In genomic region chr7:70072220-70072619, GRCh38 we compare ENCODE assay signal across 12 cellular contexts.
DNase-seq lines count a peak whose midpoint lies in the region; TF ChIP-seq lines count a peak whose summit lies in the region.
"Had no signal": no experiment of that assay in that cellular context is flagged by ENCODE, and none has a peak within 500 bp of the region (broad histone marks: within the 10 kb centered on the region; RNA-seq: fewer than 3 reads in every experiment).

No MANE protein-coding gene starts in this region.

- BruUV-seq in Caco-2 (replicated peaks; lab: Mats Ljungman, UMichigan), result no TSS peak

- H3K27me3 Mint-ChIP-seq in nephron progenitor cell (ENCODE audit: low read depth, poor library complexity) (peaks cover 3% of the 10 kb centered on the region), Caco-2 (ENCODE audit: insufficient read depth, unreplicated experiment) (no peaks in the 10 kb centered on the region)

- H3K36me3 Mint-ChIP-seq in nephron progenitor cell (ENCODE audit: low read depth), result no peaks in the 10 kb centered on the region
- H3K36me3 Mint-ChIP-seq in Caco-2 (ENCODE audit: insufficient read depth, unreplicated experiment), result no peaks in the 10 kb centered on the region

- no peaks in the 10 kb centered on the region for H3K9me3 Mint-ChIP-seq in nephron progenitor cell
- no peaks in the 10 kb centered on the region for H3K9me3 Mint-ChIP-seq in Caco-2 (ENCODE audit: unreplicated experiment)
- H3K9me3 Mint-ChIP-seq: activated T-helper 2 cell treated with anti-CD3 and anti-CD28 coated beads, Interferon-gamma antibody, Interleukin-2, Interleukin-4, amounts not matched to agents 10 μg/mL and 5 μg/mL and 100 μg/mL, durations not matched to agents 14 hours and 24 hours and 36 hours had no signal

- no peaks in the 10 kb centered on the region for H3K9me3 ChIP-seq in Caco-2
- H3K9me3 ChIP-seq: ovary had no signal

- CTCF ChIA-PET in Caco-2 (lab: Charles Lee), result no interaction called here

- no peaks in the 10 kb centered on the region for H3K36me3 ChIP-seq in Caco-2 (ENCODE audit: control insufficient read depth, insufficient read depth, low read length)
- H3K36me3 ChIP-seq: ovary had no signal

- H3K27ac Mint-ChIP-seq in nephron progenitor cell (peak overlapping the region; percentile 97), Caco-2 (ENCODE audit: unreplicated experiment) (no peak overlapping the region)
- H3K27ac Mint-ChIP-seq: activated T-helper 2 cell treated with anti-CD3 and anti-CD28 coated beads, Interferon-gamma antibody, Interleukin-2, Interleukin-4, amounts not matched to agents 10 μg/mL and 5 μg/mL and 100 μg/mL, durations not matched to agents 14 hours and 24 hours and 36 hours had no signal

- DNase-seq in GM03348 (ENCODE audit: low spot score) (peak; percentile 20), NCI-H2196 treated with DMSO at 0.1 percent for 48 hours (lab: John Stamatoyannopoulos, UW; ENCODE audit: unreplicated experiment) (peak; percentile 33), epidermal melanocyte (ENCODE audit: insufficient read length, low spot score) (peak; percentile 65), nephron progenitor cell (no peak), amygdala (lab: John Stamatoyannopoulos, UW) (no peak), NCI-H128 (lab: John Stamatoyannopoulos, UW; ENCODE audit: unreplicated experiment) (no peak), Caco-2 (no peak)
- DNase-seq in activated CD8-positive, alpha-beta memory T cell treated with anti-CD3 and anti-CD28 coated beads for 24 hours, result no peak
- DNase-seq: Calu3, HCEC 1CT, ovary had no signal

- no peak overlapping the region for H3K4me3 Mint-ChIP-seq in nephron progenitor cell
- H3K4me3 Mint-ChIP-seq in Caco-2 (ENCODE audit: unreplicated experiment), result no peak overlapping the region

- no peak for TF ChIP-seq CTCF in nephron progenitor cell (IDR thresholded peaks at IDR 0.05)
- TF ChIP-seq CTCF in Caco-2 (IDR thresholded peaks at IDR 0.05; ENCODE audit: insufficient read depth in 1 of 2, low read depth in 1 of 2, low read length in 1 of 2, severe bottlenecking in 1 of 2, unreplicated experiment in 1 of 2), result no peak

- no peaks in the 10 kb centered on the region for H3K4me1 ChIP-seq in Caco-2

- H3K27me3 ChIP-seq in Caco-2 (replicated peaks; ENCODE audit: control insufficient read depth, insufficient read depth, low read length), result no peaks in the 10 kb centered on the region
- H3K27me3 ChIP-seq: ovary had no signal

- POLR2A ChIA-PET in Caco-2 (lab: Charles Lee), result no interaction called here

- intact Hi-C loops in Caco-2 (cut with micrococcal nuclease; ENCODE audit: unreplicated experiment), result no loop called here

- no peak overlapping the region for H3K4me3 ChIP-seq in Caco-2 (ENCODE audit: low read depth, low read length)
- H3K4me3 ChIP-seq: ovary had no signal

- H3K4me1 Mint-ChIP-seq in nephron progenitor cell (peaks cover 44% of the 10 kb centered on the region), Caco-2 (ENCODE audit: low read depth, unreplicated experiment) (no peaks in the 10 kb centered on the region)

Comparison
In these comparisons a context has a peak if more than half of its experiments do, and no peak if none do; other contexts are left out.
1. DNase-seq: peak in GM03348 (single experiment), NCI-H2196 treated with DMSO at 0.1 percent for 48 hours (single experiment) and epidermal melanocyte (single experiment); none in nephron progenitor cell (single experiment), amygdala (0 of 56), NCI-H128 (single experiment), Caco-2 (0 of 2) and activated CD8-positive, alpha-beta memory T cell treated with anti-CD3 and anti-CD28 coated beads for 24 hours (single experiment).